Comparison of ENCODE assay signal across 21 cellular contexts in genomic region chr15:61537337-61537736, GRCh38.
DNase-seq lines count a peak whose midpoint lies in the region; ATAC-seq, FAIRE-seq and TF ChIP-seq lines count a peak whose summit lies in the region.
"Had no signal": no experiment of that assay in that cellular context is flagged by ENCODE, and none has a peak within 500 bp of the region (broad histone marks: within the 10 kb centered on the region; RNA-seq: fewer than 3 reads in every experiment).

No MANE protein-coding gene starts in this region.

- H3K36me3 ChIP-seq in GM23338 (ENCODE audit: insufficient read depth) (no peaks in the 10 kb centered on the region), mesendoderm (ENCODE audit: control insufficient read depth, insufficient read depth, low read length) (no peaks in the 10 kb centered on the region), neural progenitor cell (no peaks in the 10 kb centered on the region), Peyer's patch (no peaks in the 10 kb centered on the region)
- H3K36me3 ChIP-seq: BLaER1 treated with 17β-estradiol and CSF1 and Interleukin-3, amounts not matched to agents 10 nM and 100 nM had no signal

- TF ChIP-seq CTCF in GM23338 (conservative IDR thresholded peaks at IDR 0.05; ENCODE audit: low read depth in 2 of 2) (no peak), neural progenitor cell (IDR thresholded peaks at IDR 0.05) (no peak), Peyer's patch (IDR thresholded peaks at IDR 0.05) (no peak)

- H3K27me3 ChIP-seq in GM23338 (ENCODE audit: insufficient read depth) (no peaks in the 10 kb centered on the region), mesendoderm (ENCODE audit: insufficient read depth, low read length, poor library complexity) (no peaks in the 10 kb centered on the region), neural progenitor cell (no peaks in the 10 kb centered on the region), Peyer's patch (no peaks in the 10 kb centered on the region)
- H3K27me3 ChIP-seq: BLaER1 treated with 17β-estradiol and CSF1 and Interleukin-3, amounts not matched to agents 10 nM and 100 nM had no signal

- H3K4me3 Mint-ChIP-seq in GM23338, result no peak overlapping the region
- peak overlapping the region; percentile 3 for H3K4me3 Mint-ChIP-seq in neural progenitor cell
- H3K4me3 Mint-ChIP-seq: B cell; CD4-positive, alpha-beta T cell; CD8-positive, alpha-beta T cell had no signal

- no peak for FAIRE-seq in GM19239 (lab: Jason Lieb, UNC)
- FAIRE-seq: A549, D721Med, G401.6, GM12891 had no signal

- no CpG with 5 or more reads among the region's 3 CpGs for WGBS in mesendoderm (ENCODE audit: extremely low coverage, insufficient coverage, low lambda C conversion rate)

- H3K4me2 ChIP-seq in GM23338 (no peak overlapping the region), mesendoderm (ENCODE audit: low read length) (no peak overlapping the region), neural progenitor cell (peak overlapping the region; percentile 35)
- H3K4me2 ChIP-seq: A549; BLaER1 treated with 17β-estradiol and CSF1 and Interleukin-3, amounts not matched to agents 10 nM and 100 nM had no signal

- 0 out of 2 replicates have a peak, but pooled peaks cover 4% of the 10 kb centered on the region for H3K4me1 ChIP-seq in GM23338 (ENCODE audit: insufficient read depth)
- H3K4me1 ChIP-seq in mesendoderm (ENCODE audit: control insufficient read depth, low read depth, low read length), result no peaks in the 10 kb centered on the region
- H3K4me1 ChIP-seq in neural progenitor cell, result peaks cover 42% of the 10 kb centered on the region
- H3K4me1 ChIP-seq in Peyer's patch, result no peaks in the 10 kb centered on the region
- H3K4me1 ChIP-seq: A549, Caco-2 had no signal

- no peak overlapping the region for H3K4ac ChIP-seq in mesendoderm (ENCODE audit: low read depth, low read length)

- no peaks in the 10 kb centered on the region; the same call in 1 of the 2 replicates for H3K9me2 ChIP-seq in GM23338 (ENCODE audit: insufficient read depth)

- H2BK15ac ChIP-seq in mesendoderm (replicated peaks; ENCODE audit: low read depth), result no peak overlapping the region

- H3K9me3 ChIP-seq in neural progenitor cell (ENCODE audit: low read depth) (no peaks in the 10 kb centered on the region), Peyer's patch (no peaks in the 10 kb centered on the region)
- H3K9me3 ChIP-seq: A549; BLaER1 treated with 17β-estradiol and CSF1 and Interleukin-3, amounts not matched to agents 10 nM and 100 nM; Caco-2 had no signal

- H4K8ac ChIP-seq in mesendoderm (ENCODE audit: low read depth, low read length), result no peak overlapping the region

- H3K23ac ChIP-seq in mesendoderm (ENCODE audit: low read length), result no peak overlapping the region

- H2AK5ac ChIP-seq in mesendoderm (ENCODE audit: low read length), result no peak overlapping the region

- no peak overlapping the region for H3K27ac Mint-ChIP-seq in GM23338
- H3K27ac Mint-ChIP-seq in neural progenitor cell, result peak overlapping the region; percentile 36
- H3K27ac Mint-ChIP-seq: B cell; CD4-positive, alpha-beta T cell; CD8-positive, alpha-beta T cell had no signal

- H2AFZ ChIP-seq in GM23338, result no peak overlapping the region
- no peak overlapping the region for H2AFZ ChIP-seq in neural progenitor cell (replicated peaks)

- H3K4me1 Mint-ChIP-seq in GM23338 (peaks cover 5% of the 10 kb centered on the region; the same call in 2 of the 3 replicates), neural progenitor cell (peaks cover 43% of the 10 kb centered on the region)
- H3K4me1 Mint-ChIP-seq: B cell had no signal

- H3K56ac ChIP-seq in mesendoderm (ENCODE audit: low read length), result no peak overlapping the region

- no peak overlapping the region for H3K9ac ChIP-seq in mesendoderm (ENCODE audit: low read length)
- H3K9ac ChIP-seq in neural progenitor cell, result no peak overlapping the region
- H3K9ac ChIP-seq: BLaER1 treated with 17β-estradiol and CSF1 and Interleukin-3, amounts not matched to agents 10 nM and 100 nM had no signal

- no peaks in the 10 kb centered on the region for H3F3A ChIP-seq in GM23338 (replicated peaks; ENCODE audit: low read depth)
- H3F3A ChIP-seq in neural progenitor cell (ENCODE audit: low read depth), result peaks cover 12% of the 10 kb centered on the region

- H2BK120ac ChIP-seq in mesendoderm (ENCODE audit: low read depth, low read length), result no peak overlapping the region

- no peak overlapping the region for H4K5ac ChIP-seq in mesendoderm (ENCODE audit: low read length)

- H3K4me3 ChIP-seq in GM23338 (no peak overlapping the region), mesendoderm (ENCODE audit: low read length) (no peak overlapping the region), neural progenitor cell (no peak overlapping the region), Peyer's patch (no peak overlapping the region)
- H3K4me3 ChIP-seq: A549; BLaER1 treated with 17β-estradiol and CSF1 and Interleukin-3, amounts not matched to agents 10 nM and 100 nM had no signal

- no peaks in the 10 kb centered on the region for H4K20me1 ChIP-seq in GM23338 (replicated peaks; ENCODE audit: insufficient read depth)
- H4K20me1 ChIP-seq in neural progenitor cell (ENCODE audit: low read depth), result no peaks in the 10 kb centered on the region
- H4K20me1 ChIP-seq: BLaER1 treated with 17β-estradiol and CSF1 and Interleukin-3, amounts not matched to agents 10 nM and 100 nM had no signal

- DNase-seq in GM23338 (ENCODE audit: low spot score) (no peak), mesendoderm (peak; percentile 18), neural progenitor cell (ENCODE audit: low spot score) (peak; percentile 81), GM19239 (ENCODE audit: insufficient read length, low spot score) (no peak), Peyer's patch (no peak), LoVo (ENCODE audit: low spot score) (no peak)
- DNase-seq: AML-193; Caco-2; Calu3; CD4-positive, alpha-beta T cell; CD8-positive, alpha-beta T cell; DMS79 treated with DMSO at 0.1 percent for 48 hours; GF-D8 had no signal

- no peaks in the 10 kb centered on the region for H3K9me3 Mint-ChIP-seq in GM23338
- H3K9me3 Mint-ChIP-seq in neural progenitor cell, result peaks cover 2% of the 10 kb centered on the region
- H3K9me3 Mint-ChIP-seq: CD4-positive, alpha-beta T cell; CD8-positive, alpha-beta T cell had no signal

- H3K27me3 Mint-ChIP-seq in GM23338 (ENCODE audit: insufficient read depth, low read depth, poor library complexity) (no peaks in the 10 kb centered on the region), neural progenitor cell (ENCODE audit: insufficient read depth, low read depth) (peaks cover 17% of the 10 kb centered on the region)

- H2BK5ac ChIP-seq in mesendoderm (ENCODE audit: low read length), result no peak overlapping the region

- H3K79me2 ChIP-seq in GM23338 (replicated peaks; ENCODE audit: insufficient read depth), result no peaks in the 10 kb centered on the region
- H3K79me2 ChIP-seq in mesendoderm (ENCODE audit: control insufficient read depth, insufficient read depth, low read length), result no peaks in the 10 kb centered on the region
- no peaks in the 10 kb centered on the region for H3K79me2 ChIP-seq in neural progenitor cell (ENCODE audit: low read depth)

- H3K27ac ChIP-seq in GM23338 (ENCODE audit: low read depth) (no peak overlapping the region), mesendoderm (ENCODE audit: low read depth, low read length) (no peak overlapping the region), neural progenitor cell (peak overlapping the region; percentile 9), Peyer's patch (no peak overlapping the region)
- H3K27ac ChIP-seq: 22Rv1; A549; BLaER1 treated with 17β-estradiol and CSF1 and Interleukin-3, amounts not matched to agents 10 nM and 100 nM; C4-2B had no signal

- H3K18ac ChIP-seq in mesendoderm (ENCODE audit: low read length), result no peak overlapping the region

- H3K36me3 Mint-ChIP-seq in GM23338 (ENCODE audit: low read depth) (no peaks in the 10 kb centered on the region), neural progenitor cell (no peaks in the 10 kb centered on the region)
- H3K36me3 Mint-ChIP-seq: CD8-positive, alpha-beta T cell had no signal

- H3K79me1 ChIP-seq in mesendoderm (ENCODE audit: low read length), result no peaks in the 10 kb centered on the region

- TF ChIP-seq POLR2A in Peyer's patch (IDR thresholded peaks at IDR 0.05), result no peak

- peak; percentile 53; the same call in 2 of the 3 replicates for ATAC-seq in GM23338
- ATAC-seq: A549; CD8-positive, alpha-beta T cell had no signal

TF ChIP-seq in GM23338, 12 proteins besides CTCF, POLR2A, EP300 and RAD21 (continues in another document):
- TF ChIP-seq EZH2 (IDR thresholded peaks at IDR 0.05; ENCODE audit: low read depth, unreplicated experiment) (no peak), EZH2phosphoT487 (IDR thresholded peaks at IDR 0.05; ENCODE audit: unreplicated experiment) (no peak), ETS1 (IDR thresholded peaks at IDR 0.05) (no peak), CREB1 (CRISPR knock-in tag; IDR thresholded peaks at IDR 0.05; ENCODE audit: low read depth) (no peak)

Comparison
In these comparisons a context has a peak if more than half of its experiments do, and no peak if none do; other contexts are left out.
1. DNase-seq: peak in mesendoderm (single experiment) and neural progenitor cell (single experiment); none in GM23338 (single experiment), GM19239 (single experiment), Peyer's patch (0 of 3) and LoVo (single experiment).